ENCODE assay signal across 8 cellular contexts in the genomic region with DNA sequence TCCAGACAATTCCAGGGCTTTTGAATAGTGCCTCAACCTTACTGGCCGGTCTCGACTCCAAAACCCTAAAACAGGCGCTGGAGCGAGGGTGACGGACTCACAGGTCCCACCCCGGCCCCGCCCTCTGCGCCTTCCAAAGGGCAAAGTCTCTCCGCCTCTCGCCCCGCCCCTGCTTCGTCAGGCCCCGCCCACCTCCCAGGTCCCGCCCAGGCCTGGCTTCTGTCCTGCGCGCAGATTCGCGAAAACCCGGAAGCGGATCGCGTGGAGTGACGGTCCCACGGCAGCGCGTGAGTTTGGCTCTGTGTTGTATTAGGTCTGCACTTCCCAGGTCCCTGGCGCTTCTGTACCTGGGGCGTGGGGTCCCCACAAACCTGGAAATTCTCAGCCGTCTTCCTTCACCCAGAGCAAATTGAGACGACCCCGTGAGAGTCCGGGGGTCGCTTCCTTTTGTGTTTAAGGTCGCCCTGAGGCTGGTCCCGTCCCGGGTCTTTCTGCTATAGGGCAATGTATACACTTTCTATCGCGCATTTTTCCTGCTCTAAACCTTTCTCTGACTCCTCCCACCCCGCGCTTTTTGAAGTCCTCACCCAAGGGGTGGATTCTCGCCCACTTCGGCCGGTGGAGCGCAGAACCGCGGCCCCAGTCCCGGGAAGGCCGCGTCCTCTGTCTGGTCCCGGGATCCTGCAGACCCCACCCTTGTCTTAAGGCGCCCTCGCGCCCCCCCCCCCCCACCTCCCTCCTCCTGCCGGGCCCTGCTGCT. TPM values are rescaled to one million over a fixed set of nuclear protein-coding genes. Genes with fewer than 3 reads are reported as not detected.
DNase-seq lines count a peak whose midpoint lies in the region; ATAC-seq lines count a peak whose summit lies in the region.

Gene ZNF813, plus strand, starts transcription at position 231 of the 760 bp plus-strand sequence. CDS start 16,090 bp downstream, outside the sequence.

- peak within 1 kb of the TSS; percentile 81 for H3K9ac ChIP-seq in endocrine pancreas (ENCODE audit: control insufficient read depth, insufficient read depth, low read length)

- H3K27me3 ChIP-seq in endocrine pancreas (ENCODE audit: control insufficient read depth, insufficient read depth, low read length) = no peaks in the 10 kb centered on the region

- DNase-seq in SIG-M5 treated with dmso at 0.1 percent for 504 hours (lab: John Stamatoyannopoulos, UW; ENCODE audit: unreplicated experiment) (peak; percentile 2), SIG-M5 (lab: John Stamatoyannopoulos, UW) (no peak), NCI-H82 treated with DMSO at 0.1 percent for 48 hours (lab: John Stamatoyannopoulos, UW; ENCODE audit: unreplicated experiment) (peak; percentile 50), mesenteric fat pad (ENCODE audit: low spot score) (peak; percentile 97)
- DNase-seq in activated CD8-positive, alpha-beta memory T cell treated with anti-CD3 and anti-CD28 coated beads for 48 hours (ENCODE audit: low read depth in 2 of 3, low spot score in 2 of 3) = peak; percentile 78 to 95 (median 91)
- DNase-seq in stimulated activated CD8-positive, alpha-beta memory T cell treated with anti-CD3 and anti-CD28 coated beads, Interleukin-12 subunit alpha, Interleukin-12 subunit beta, amount 100 ng/mL, for 24 hours (ENCODE audit: extremely low read depth) = peak; percentile 90

- H3K9me3 ChIP-seq in endocrine pancreas (ENCODE audit: control insufficient read depth, low read length) = no peaks in the 10 kb centered on the region

- peak; percentile 83 for ATAC-seq in HG03139 (IDR thresholded peaks at IDR 0.05; ENCODE audit: unreplicated experiment)

- no peaks in the 10 kb centered on the region for H3K4me1 ChIP-seq in endocrine pancreas (ENCODE audit: control insufficient read depth, insufficient read depth, low read length)

- H3K4me3 ChIP-seq in endocrine pancreas (ENCODE audit: control insufficient read depth, insufficient read depth, low read length) = no peak within 1 kb of the TSS

- no peaks in the 10 kb centered on the region for H3K36me3 ChIP-seq in endocrine pancreas (ENCODE audit: control insufficient read depth, insufficient read depth, low read length)

RNA-seq across cellular contexts. Expression of gene ZNF813, which starts in this region (rescaled TPM):
- 3.6 TPM for total RNA-seq in mesenteric fat pad
